18 cellular contexts compared by ENCODE assay signal in genomic region chr12:32116897-32117296, GRCh38. TPM values are rescaled to one million over a fixed set of nuclear protein-coding genes. Genes with fewer than 3 reads are reported as not detected.
DNase-seq lines count a peak whose midpoint lies in the region; ATAC-seq and TF ChIP-seq lines count a peak whose summit lies in the region.
"Had no signal": no experiment of that assay in that cellular context is flagged by ENCODE, and none has a peak within 500 bp of the region (broad histone marks: within the 10 kb centered on the region; RNA-seq: fewer than 3 reads in every experiment).

No MANE protein-coding gene starts in this region.

- CTCF ChIA-PET in A673 (lab: Charles Lee): no interaction called here

- POLR2A ChIA-PET in A673 (lab: Charles Lee; ENCODE audit: low non-redundant PET): no interaction called here

- no peak for TF ChIP-seq CTCF in A673 (conservative IDR thresholded peaks at IDR 0.05; ENCODE audit: low read depth, low read length)
- no peak for TF ChIP-seq CTCF in ascending aorta (IDR thresholded peaks at IDR 0.05)
- no peak for TF ChIP-seq CTCF in gastrocnemius medialis (IDR thresholded peaks at IDR 0.05 in 4 of 5, conservative IDR thresholded peaks at IDR 0.05 in 1 of 5)
- TF ChIP-seq CTCF in heart left ventricle (IDR thresholded peaks at IDR 0.05): no peak

- in situ Hi-C loops in gastrocnemius medialis (cut with MboI; ENCODE audit: low sequenced_read_pairs in 4 of 4): no loop called here

- no peak for TF ChIP-seq POLR2A in gastrocnemius medialis (IDR thresholded peaks at IDR 0.05)
- TF ChIP-seq POLR2A in heart left ventricle (IDR thresholded peaks at IDR 0.05): no peak

- 85 to 92% (median 91%) methylated on average over 3 of the region's 3 CpGs for WGBS in heart left ventricle, 4 donors

- H3K27ac ChIP-seq in A673 (ENCODE audit: low read depth, low read length, poor library complexity, severe bottlenecking) (no peak overlapping the region), ascending aorta (peak overlapping the region; percentile 32 to 34), gastrocnemius medialis (no peak overlapping the region), heart left ventricle (no peak overlapping the region)

- ATAC-seq in gastrocnemius medialis: no peak
- ATAC-seq in heart left ventricle: no peak
- ATAC-seq: activated naive CD8-positive, alpha-beta T cell treated with anti-CD3 and anti-CD28 coated beads, Interleukin-2, amount 50 U/mL, for 24 hours had no signal

- no peaks in the 10 kb centered on the region for H3K9me3 ChIP-seq in A673 (ENCODE audit: low read depth, low read length, poor library complexity, severe bottlenecking)
- no peaks in the 10 kb centered on the region for H3K9me3 ChIP-seq in ascending aorta
- no peaks in the 10 kb centered on the region for H3K9me3 ChIP-seq in gastrocnemius medialis
- no peaks in the 10 kb centered on the region for H3K9me3 ChIP-seq in heart left ventricle

- intact Hi-C loops in A673 (cut with micrococcal nuclease; ENCODE audit: unreplicated experiment): no loop called here
- intact Hi-C loops in ascending aorta (cut with DNase I): no loop called here
- intact Hi-C loops in gastrocnemius medialis (cut with DNase I; ENCODE audit: low total_unique reads): no loop called here
- intact Hi-C loops in heart left ventricle (cut with DNase I): no loop called here

- DNase-seq in A673 (ENCODE audit: low spot score) (peak; percentile 56), HT1080 (ENCODE audit: low read depth) (peak; percentile 36), ascending aorta (ENCODE audit: low spot score in 2 of 2) (no peak), glomerular visceral epithelial cell (ENCODE audit: extremely low spot score) (peak; percentile 19), germinal center (ENCODE audit: low spot score) (no peak), gastrocnemius medialis (no peak), AG08396 (ENCODE audit: low spot score) (no peak), heart left ventricle (no peak)
- DNase-seq: activated CD4-positive, alpha-beta T cell treated with anti-CD3 and anti-CD28 coated beads, Interleukin-2, amount 50 U/mL, for 1 hour; activated naive CD8-positive, alpha-beta T cell treated with anti-CD3 and anti-CD28 coated beads, Interleukin-2, amount 50 U/mL, for 24 hours; activated T-cell treated with anti-CD3 and anti-CD28 coated beads, Interleukin-2, amount 50 U/mL, for 48 hours; cortex of kidney; NCI-H1930; NCI-H69; occipital lobe; stimulated activated naive CD4-positive, alpha-beta T cell treated with Interleukin-2 at 50 U/mL for 16 hours; T-helper 9 cell had no signal

- H3K4me1 ChIP-seq in A673 (ENCODE audit: insufficient read depth, low read length, poor library complexity, severe bottlenecking) (peaks cover 29% of the 10 kb centered on the region), ascending aorta (peaks cover 0 to 8% of the 10 kb centered on the region in 2 donors), gastrocnemius medialis (peaks cover 3 to 10% of the 10 kb centered on the region in 2 donors), heart left ventricle (peaks cover 0 to 25% (median 12%) of the 10 kb centered on the region in 12 donors)

- H3K27me3 ChIP-seq in A673 (replicated peaks; ENCODE audit: insufficient read depth, low read depth, low read length, poor library complexity): no peaks in the 10 kb centered on the region
- no peaks in the 10 kb centered on the region for H3K27me3 ChIP-seq in ascending aorta
- H3K27me3 ChIP-seq in gastrocnemius medialis: no peaks in the 10 kb centered on the region
- no peaks in the 10 kb centered on the region for H3K27me3 ChIP-seq in heart left ventricle

- H3K4me3 ChIP-seq in A673 (ENCODE audit: low read depth, low read length, poor library complexity, severe bottlenecking) (no peak overlapping the region), ascending aorta (no peak overlapping the region), gastrocnemius medialis (no peak overlapping the region), heart left ventricle (no peak overlapping the region)
- H3K4me3 ChIP-seq: skin epidermis had no signal

- BruUV-seq in A673 (replicated peaks; lab: Mats Ljungman, UMichigan): no TSS peak

- H3K36me3 ChIP-seq in A673 (ENCODE audit: insufficient read depth, low read length, poor library complexity, severe bottlenecking) (no peaks in the 10 kb centered on the region), ascending aorta (no peaks in the 10 kb centered on the region), gastrocnemius medialis (no peaks in the 10 kb centered on the region), heart left ventricle (peaks cover 0 to 2% (median 0%) of the 10 kb centered on the region in 9 donors)

RNA-seq across cellular contexts. Expression of gene BICD1, which starts 10.2 kb away (rescaled TPM):
- total RNA-seq in A673 (2021) (45.4 and 50.2 TPM in 2 replicates), ascending aorta (33.8 TPM), gastrocnemius medialis (1 to 10 TPM; 1.4 to 2.3 (median 2.0) TPM), heart left ventricle (10 to 100 TPM in 4 of 9 donors, 1 to 10 TPM in 5; 2.1 to 16.3 (median 8.9) TPM)
- 19.3 and 19.5 TPM in 2 replicates for total RNA-seq in HT1080 (2014; rRNA removed; shearing (Covaris generic))
- polyA plus RNA-seq in HT1080 (2015; cell fraction: cytosol; rRNA removed): 20.0 and 24.3 TPM in 2 replicates
- 27.3 and 29.0 TPM in 2 replicates for polyA plus RNA-seq in HT1080 (2015; cell fraction: nucleus; rRNA removed)
- polyA plus RNA-seq in heart left ventricle: 1 to 10 TPM; 3.8 to 5.7 TPM

Comparison
In these comparisons a context has a peak if more than half of its experiments do, and no peak if none do; other contexts are left out.
1. DNase-seq: peak in A673 (single experiment), HT1080 (single experiment) and glomerular visceral epithelial cell (single experiment); none in ascending aorta (0 of 2), germinal center (single experiment), gastrocnemius medialis (0 of 2), AG08396 (single experiment) and heart left ventricle (0 of 5).
2. H3K27ac ChIP-seq: peak in ascending aorta (2 of 2); none in A673 (single experiment), gastrocnemius medialis (0 of 4) and heart left ventricle (0 of 12).